16 cellular contexts compared by ENCODE assay signal in genomic region chr2:1911811-1912210, GRCh38.
A peak's percentile ranks its signal among the peaks of the same experiment; 100 is the strongest.
DNase-seq lines count a peak whose midpoint lies in the region; ATAC-seq, FAIRE-seq and TF ChIP-seq lines count a peak whose summit lies in the region.
"Had no signal": no experiment of that assay in that cellular context is flagged by ENCODE, and none has a peak within 500 bp of the region (broad histone marks: within the 10 kb centered on the region; RNA-seq: fewer than 3 reads in every experiment).

No MANE protein-coding gene starts in this region.

- intact Hi-C loops in HepG2 (cut with micrococcal nuclease; ENCODE audit: unreplicated experiment): no loop called here
- intact Hi-C loops in right lobe of liver (cut with DNase I): no loop called here
- intact Hi-C loops in thyroid gland (cut with DNase I): no loop called here

- H3K36me3 ChIP-seq in HepG2 (replicated peaks in 1 of 2; ENCODE audit: control insufficient read depth in 1 of 2, insufficient read depth in 2 of 2, low read length in 2 of 2): no peaks in the 10 kb centered on the region
- no peaks in the 10 kb centered on the region for H3K36me3 ChIP-seq in right lobe of liver
- no peaks in the 10 kb centered on the region for H3K36me3 ChIP-seq in H1 (ENCODE audit: control insufficient read depth in 2 of 4, insufficient read depth in 4 of 4, low read length in 3 of 4)
- H3K36me3 ChIP-seq in thyroid gland: no peaks in the 10 kb centered on the region
- H3K36me3 ChIP-seq: BLaER1 had no signal

- no peak overlapping the region for H2BK12ac ChIP-seq in H1 (ENCODE audit: low read depth, low read length)

- no peak overlapping the region for H3K9ac ChIP-seq in HepG2 (ENCODE audit: insufficient read depth, low read depth, low read length)
- H3K9ac ChIP-seq in H1 (replicated peaks in 1 of 4; ENCODE audit: extremely low read depth in 1 of 4, low read depth in 3 of 4, low read length in 3 of 4): no peak overlapping the region
- H3K9ac ChIP-seq: BLaER1 had no signal

- H3K4me1 ChIP-seq in HepG2 (ENCODE audit: insufficient read depth, low read length): no peaks in the 10 kb centered on the region
- no peaks in the 10 kb centered on the region for H3K4me1 ChIP-seq in right lobe of liver
- no peaks in the 10 kb centered on the region for H3K4me1 ChIP-seq in H1 (replicated peaks in 1 of 4; ENCODE audit: control insufficient read depth in 3 of 4, insufficient read depth in 4 of 4, low read length in 3 of 4)
- H3K4me1 ChIP-seq in thyroid gland: peaks cover 46 to 55% of the 10 kb centered on the region in 2 donors

- H2AK5ac ChIP-seq in H1 (ENCODE audit: low read depth, low read length): no peak overlapping the region

- CTCF ChIA-PET in HepG2 (lab: Yijun Ruan, JAX; ENCODE audit: low intra/inter-chr PET ratio, low total read pairs) (no interaction called here), H1 (lab: Charles Lee; ENCODE audit: partially characterized antibody) (interaction anchor here (1.3 to 1.8 kb wide), 2 partner anchors 222 to 376 kb away, joined by 3 to 8 read pairs; no protein-coding TSS in a partner anchor)

- TF ChIP-seq EP300 in HepG2 (IDR thresholded peaks at IDR 0.05; ENCODE audit: low read depth in 2 of 2, low read length in 2 of 2): no peak
- TF ChIP-seq EP300 in HepG2 (CRISPR knock-in tag; IDR thresholded peaks at IDR 0.05; ENCODE audit: borderline replicate concordance): no peak
- TF ChIP-seq EP300 in H1 (IDR thresholded peaks at IDR 0.05; ENCODE audit: borderline replicate concordance in 1 of 2, low read depth in 2 of 2, low read length in 2 of 2): no peak

- no peak overlapping the region for H3K18ac ChIP-seq in H1 (ENCODE audit: extremely low read depth, low read length)

- no peaks in the 10 kb centered on the region for H3K79me1 ChIP-seq in H1 (ENCODE audit: low read depth, low read length)

- peak overlapping the region; percentile 10 for H4K91ac ChIP-seq in H1 (replicated peaks; ENCODE audit: insufficient read length, low read length)

- no peak for ATAC-seq in HepG2
- no peak for ATAC-seq in right lobe of liver
- ATAC-seq in HG02884 (IDR thresholded peaks at IDR 0.05; ENCODE audit: unreplicated experiment): no peak
- no peak for ATAC-seq in HG03565 (IDR thresholded peaks at IDR 0.05; ENCODE audit: unreplicated experiment)
- ATAC-seq: GM23338 had no signal

- no peak for TF ChIP-seq POLR2A in HepG2 (IDR thresholded peaks at IDR 0.05; ENCODE audit: insufficient read depth in 1 of 2, low read depth in 2 of 2, low read length in 2 of 2)
- no peak for TF ChIP-seq POLR2A in right lobe of liver (IDR thresholded peaks at IDR 0.05)
- TF ChIP-seq POLR2A in H1 (IDR thresholded peaks at IDR 0.05; ENCODE audit: control extremely low read depth in 1 of 2, low read depth in 2 of 2, low read length in 2 of 2): no peak
- TF ChIP-seq POLR2A in thyroid gland (IDR thresholded peaks at IDR 0.05): no peak

- in situ Hi-C loops in HepG2 (cut with HindIII; ENCODE audit: extremely low pct_ligation_motif_present, low pct_unique_long_range_greater_than_20kb): no loop called here

- H4K20me1 ChIP-seq in HepG2 (ENCODE audit: insufficient read depth, low read length) (no peaks in the 10 kb centered on the region), H1 (replicated peaks in 1 of 2; ENCODE audit: control insufficient read depth in 1 of 2, insufficient read depth in 2 of 2, low read length in 2 of 2) (no peaks in the 10 kb centered on the region)
- H4K20me1 ChIP-seq: BLaER1 had no signal

- no peak overlapping the region for H2BK120ac ChIP-seq in H1 (replicated peaks; ENCODE audit: low read depth, low read length)

- peaks cover 2 to 48% of the 10 kb centered on the region in 2 experiments; a peak in 3 of 5 replicates for H3K27me3 ChIP-seq in HepG2 (ENCODE audit: control insufficient read depth in 1 of 2, insufficient read depth in 2 of 2, low read length in 2 of 2)
- no peaks in the 10 kb centered on the region for H3K27me3 ChIP-seq in right lobe of liver
- no peaks in the 10 kb centered on the region for H3K27me3 ChIP-seq in H1 (replicated peaks in 1 of 4; ENCODE audit: control insufficient read depth in 3 of 4, extremely low read depth in 1 of 4, insufficient read depth in 3 of 4, low read length in 3 of 4)
- no peaks in the 10 kb centered on the region for H3K27me3 ChIP-seq in thyroid gland
- H3K27me3 ChIP-seq: BLaER1 had no signal

- H3K14ac ChIP-seq in H1 (ENCODE audit: insufficient read length): no peak overlapping the region

- no peak for DNase-seq in HepG2 (ENCODE audit: low spot score)
- DNase-seq in right lobe of liver: no peak
- no peak for DNase-seq in H1 (ENCODE audit: low read depth in 1 of 2, low spot score in 2 of 2)
- peak; percentile 81 to 88 for DNase-seq in thyroid gland
- DNase-seq in NCI-H774 (lab: John Stamatoyannopoulos, UW): no peak
- DNase-seq: 8988T; CD4-positive, alpha-beta memory T cell; DMS153; DMS79; GF-D8; H7 had no signal

- H2BK15ac ChIP-seq in H1 (ENCODE audit: low read length): no peak overlapping the region

- H2AFZ ChIP-seq in HepG2 (ENCODE audit: low read length): no peak overlapping the region
- H2AFZ ChIP-seq in H1 (ENCODE audit: low read length): no peak overlapping the region
- H2AFZ ChIP-seq: GM23338 had no signal

- no peak for TF ChIP-seq CTCF in HepG2 (CRISPR knock-in tag; IDR thresholded peaks at IDR 0.05)
- no peak for TF ChIP-seq CTCF in right lobe of liver (IDR thresholded peaks at IDR 0.05)
- no peak for TF ChIP-seq CTCF in H1 (IDR thresholded peaks at IDR 0.05; ENCODE audit: control extremely low read depth in 1 of 3, insufficient read depth in 1 of 3, low read depth in 1 of 3, low read length in 3 of 3)
- no peak for TF ChIP-seq CTCF in thyroid gland (IDR thresholded peaks at IDR 0.05)

- POLR2A ChIA-PET in HepG2 (lab: Yijun Ruan, JAX): no interaction called here
- POLR2A ChIA-PET in H1 (lab: Charles Lee; ENCODE audit: partially characterized antibody): no interaction called here

- H2BK5ac ChIP-seq in H1 (ENCODE audit: low read depth, low read length): no peak overlapping the region

- no peaks in the 10 kb centered on the region for H3K23me2 ChIP-seq in H1 (ENCODE audit: low read depth, low read length)

- TF ChIP-seq RAD21 in HepG2 (CRISPR knock-in tag; IDR thresholded peaks at IDR 0.05) (no peak), H1 (IDR thresholded peaks at IDR 0.05 in 1 of 2, conservative IDR thresholded peaks at IDR 0.05 in 1 of 2; ENCODE audit: low read depth in 2 of 2, low read length in 2 of 2) (no peak)

- H3K79me2 ChIP-seq in HepG2 (ENCODE audit: insufficient read depth, low read length): no peaks in the 10 kb centered on the region
- no peaks in the 10 kb centered on the region for H3K79me2 ChIP-seq in H1 (ENCODE audit: control insufficient read depth in 1 of 2, insufficient read depth in 2 of 2, low read length in 2 of 2)

- no peak overlapping the region for H3K23ac ChIP-seq in H1 (ENCODE audit: insufficient read length)

- H3K27ac ChIP-seq in HepG2 (ENCODE audit: extremely low read length, insufficient read depth, low read length) (no peak overlapping the region), right lobe of liver (no peak overlapping the region), H1 (ENCODE audit: low read depth, low read length) (no peak overlapping the region), thyroid gland (peak overlapping the region; percentile 8 to 76 (median 30))
- H3K27ac ChIP-seq: BLaER1, HL-60 had no signal

- H3K4ac ChIP-seq in H1 (replicated peaks; ENCODE audit: insufficient read length, low read depth, low read length): no peak overlapping the region

- no peak overlapping the region for H4K5ac ChIP-seq in H1 (ENCODE audit: insufficient read length, low read depth, low read length)

- H2BK20ac ChIP-seq in H1 (ENCODE audit: low read length): 0 out of 2 replicates have a peak overlapping the region, but pooled peaks have one; percentile 27

- no peak overlapping the region; the same call in 1 of the 2 replicates for H4K8ac ChIP-seq in H1 (ENCODE audit: extremely low read depth, insufficient read depth, low read length)

- H3K56ac ChIP-seq in H1 (replicated peaks; ENCODE audit: insufficient read length, low read depth, low read length): no peak overlapping the region

- H3K9me3 ChIP-seq in HepG2 (ENCODE audit: low read length) (no peaks in the 10 kb centered on the region), right lobe of liver (no peaks in the 10 kb centered on the region), H1 (ENCODE audit: insufficient read depth in 2 of 2, low read depth in 1 of 2, low read length in 1 of 2) (no peaks in the 10 kb centered on the region), thyroid gland (no peaks in the 10 kb centered on the region)
- H3K9me3 ChIP-seq: BLaER1 had no signal

- H3K4me3 ChIP-seq in HepG2 (replicated peaks in 1 of 3; ENCODE audit: insufficient read depth in 1 of 3, low read depth in 2 of 3, low read length in 3 of 3): no peak overlapping the region
- H3K4me3 ChIP-seq in right lobe of liver: no peak overlapping the region
- no peak overlapping the region for H3K4me3 ChIP-seq in H1 (ENCODE audit: extremely low read depth in 1 of 4, insufficient read depth in 2 of 4, low read depth in 3 of 4, low read length in 4 of 4)
- no peak overlapping the region for H3K4me3 ChIP-seq in thyroid gland (replicated peaks in 1 of 3)
- H3K4me3 ChIP-seq: BLaER1, GM23338 had no signal

- WGBS in HepG2 (ENCODE audit: low lambda C conversion rate): 28% methylated on average over 13 of the region's 15 CpGs
- 53% methylated on average over 3 of the region's 15 CpGs for WGBS in right lobe of liver (ENCODE audit: insufficient coverage, low coverage, low lambda C conversion rate, missing lambda C conversion rate)
- 92% methylated on average over 15 of the region's 15 CpGs; no CpG with 5 or more reads in 1 of the 2 experiments for WGBS in H1 (ENCODE audit: extremely low coverage in 1 of 2, insufficient coverage in 1 of 2, insufficient read length in 1 of 2, insufficient replicate concordance in 2 of 2, low coverage in 1 of 2, low lambda C conversion rate in 2 of 2, missing lambda C conversion rate in 1 of 2), 2 experiments
- WGBS in thyroid gland, 2 donors: 26 to 47% methylated on average over 8 to 15 of the region's 15 CpGs

- no peak overlapping the region for H3K4me2 ChIP-seq in HepG2 (ENCODE audit: low read depth, low read length)
- H3K4me2 ChIP-seq in H1 (ENCODE audit: insufficient read depth in 1 of 2, low read depth in 2 of 2, low read length in 2 of 2): no peak overlapping the region
- H3K4me2 ChIP-seq: GM23338 had no signal

- FAIRE-seq in HepG2 (lab: Jason Lieb, UNC): no peak
- FAIRE-seq in H1 (lab: Jason Lieb, UNC): no peak

- no TSS peak for BruUV-seq in HepG2 (replicated peaks; lab: Mats Ljungman, UMichigan)

TF ChIP-seq in HepG2, 621 proteins besides CTCF, POLR2A, EP300 and RAD21 (continues in another document):
- TF ChIP-seq KLF9 (CRISPR knock-in tag; IDR thresholded peaks at IDR 0.05; ENCODE audit: low read depth) (no peak), HOXA9 (CRISPR knock-in tag; IDR thresholded peaks at IDR 0.05; ENCODE audit: borderline replicate concordance) (no peak), HDAC1 (CRISPR knock-in tag; IDR thresholded peaks at IDR 0.05) (no peak), ZNF263 (CRISPR knock-in tag; IDR thresholded peaks at IDR 0.05) (peak; percentile 83)

Comparison
In these comparisons a context has a peak if more than half of its experiments do, and no peak if none do; other contexts are left out.
1. DNase-seq: peak in thyroid gland (2 of 2); none in HepG2 (single experiment), right lobe of liver (0 of 3), H1 (0 of 2) and NCI-H774 (single experiment).
2. H3K27ac ChIP-seq: peak in thyroid gland (3 of 3); none in HepG2 (single experiment), right lobe of liver (0 of 3) and H1 (single experiment).